Comparison of ENCODE assay signal across 1 cellular context in genomic region chr22:19580291-19580890, GRCh38.
TF ChIP-seq lines count a peak whose summit lies in the region.

No MANE protein-coding gene starts in this region.

TF ChIP-seq in GM23338, 12 proteins besides CTCF, POLR2A, EP300 and RAD21 (continued from another document):
- TF ChIP-seq, protein P1, sequence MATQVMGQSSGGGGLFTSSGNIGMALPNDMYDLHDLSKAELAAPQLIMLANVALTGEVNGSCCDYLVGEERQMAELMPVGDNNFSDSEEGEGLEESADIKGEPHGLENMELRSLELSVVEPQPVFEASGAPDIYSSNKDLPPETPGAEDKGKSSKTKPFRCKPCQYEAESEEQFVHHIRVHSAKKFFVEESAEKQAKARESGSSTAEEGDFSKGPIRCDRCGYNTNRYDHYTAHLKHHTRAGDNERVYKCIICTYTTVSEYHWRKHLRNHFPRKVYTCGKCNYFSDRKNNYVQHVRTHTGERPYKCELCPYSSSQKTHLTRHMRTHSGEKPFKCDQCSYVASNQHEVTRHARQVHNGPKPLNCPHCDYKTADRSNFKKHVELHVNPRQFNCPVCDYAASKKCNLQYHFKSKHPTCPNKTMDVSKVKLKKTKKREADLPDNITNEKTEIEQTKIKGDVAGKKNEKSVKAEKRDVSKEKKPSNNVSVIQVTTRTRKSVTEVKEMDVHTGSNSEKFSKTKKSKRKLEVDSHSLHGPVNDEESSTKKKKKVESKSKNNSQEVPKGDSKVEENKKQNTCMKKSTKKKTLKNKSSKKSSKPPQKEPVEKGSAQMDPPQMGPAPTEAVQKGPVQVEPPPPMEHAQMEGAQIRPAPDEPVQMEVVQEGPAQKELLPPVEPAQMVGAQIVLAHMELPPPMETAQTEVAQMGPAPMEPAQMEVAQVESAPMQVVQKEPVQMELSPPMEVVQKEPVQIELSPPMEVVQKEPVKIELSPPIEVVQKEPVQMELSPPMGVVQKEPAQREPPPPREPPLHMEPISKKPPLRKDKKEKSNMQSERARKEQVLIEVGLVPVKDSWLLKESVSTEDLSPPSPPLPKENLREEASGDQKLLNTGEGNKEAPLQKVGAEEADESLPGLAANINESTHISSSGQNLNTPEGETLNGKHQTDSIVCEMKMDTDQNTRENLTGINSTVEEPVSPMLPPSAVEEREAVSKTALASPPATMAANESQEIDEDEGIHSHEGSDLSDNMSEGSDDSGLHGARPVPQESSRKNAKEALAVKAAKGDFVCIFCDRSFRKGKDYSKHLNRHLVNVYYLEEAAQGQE (IDR thresholded peaks at IDR 0.05; ENCODE audit: unreplicated experiment), result no peak
- no peak for TF ChIP-seq CREB1 (CRISPR knock-in tag; IDR thresholded peaks at IDR 0.05; ENCODE audit: low read depth)
- TF ChIP-seq ZNF462 (CRISPR knock-in tag; IDR thresholded peaks at IDR 0.05), result no peak
- TF ChIP-seq JUNB (IDR thresholded peaks at IDR 0.05; ENCODE audit: unreplicated experiment), result no peak
- TF ChIP-seq POLR2AphosphoS5 (IDR thresholded peaks at IDR 0.05; ENCODE audit: low read depth), result no peak
- TF ChIP-seq, protein P2, sequence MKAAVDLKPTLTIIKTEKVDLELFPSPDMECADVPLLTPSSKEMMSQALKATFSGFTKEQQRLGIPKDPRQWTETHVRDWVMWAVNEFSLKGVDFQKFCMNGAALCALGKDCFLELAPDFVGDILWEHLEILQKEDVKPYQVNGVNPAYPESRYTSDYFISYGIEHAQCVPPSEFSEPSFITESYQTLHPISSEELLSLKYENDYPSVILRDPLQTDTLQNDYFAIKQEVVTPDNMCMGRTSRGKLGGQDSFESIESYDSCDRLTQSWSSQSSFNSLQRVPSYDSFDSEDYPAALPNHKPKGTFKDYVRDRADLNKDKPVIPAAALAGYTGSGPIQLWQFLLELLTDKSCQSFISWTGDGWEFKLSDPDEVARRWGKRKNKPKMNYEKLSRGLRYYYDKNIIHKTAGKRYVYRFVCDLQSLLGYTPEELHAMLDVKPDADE (IDR thresholded peaks at IDR 0.05), result no peak
